8 cellular contexts compared by ENCODE assay signal in the genomic region with DNA sequence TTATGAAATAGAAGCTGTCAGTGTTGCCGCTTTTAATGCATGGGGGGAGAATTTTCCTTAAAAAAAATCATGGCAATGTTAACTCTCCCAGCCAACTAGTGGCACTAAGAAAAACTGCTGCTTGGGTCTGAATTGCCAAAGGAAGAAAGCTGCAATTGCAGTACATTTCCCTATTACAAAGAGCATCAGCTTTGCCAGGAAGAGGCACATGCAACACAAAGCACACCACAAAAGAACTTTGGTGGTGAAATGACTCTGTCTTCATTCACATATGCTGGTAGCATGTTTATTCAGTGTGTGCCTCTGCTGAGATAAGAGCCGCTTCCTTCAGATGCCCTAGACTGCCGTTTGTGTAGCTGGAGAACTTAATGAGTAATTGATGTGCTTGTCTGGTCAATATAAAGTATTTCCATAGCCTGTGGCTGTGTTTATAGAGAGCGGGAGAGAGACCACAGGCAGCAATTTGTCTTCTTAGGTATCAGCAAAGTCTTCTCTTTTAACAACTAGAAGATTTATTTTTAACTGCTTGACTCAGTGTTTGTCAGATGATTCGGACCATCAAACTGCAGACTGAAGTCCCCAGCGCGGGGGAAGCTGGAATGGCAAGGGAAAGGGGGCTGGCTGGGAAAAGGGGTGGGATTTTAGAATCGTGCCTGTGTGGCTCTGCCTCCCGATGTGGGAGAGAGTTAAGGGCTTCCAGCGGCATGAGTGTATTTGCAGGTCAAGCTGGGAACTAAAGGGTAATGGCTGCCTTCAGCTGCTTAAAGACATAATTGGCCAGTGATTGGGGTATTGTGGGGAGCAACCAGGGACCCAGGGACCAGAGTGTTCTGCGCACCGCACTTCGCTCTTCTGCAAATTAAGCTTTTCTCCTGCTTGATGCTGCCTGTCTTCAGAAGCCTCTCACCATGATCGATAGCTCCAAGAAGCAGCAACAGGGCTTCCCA.
DNase-seq lines count a peak whose midpoint lies in the region; ATAC-seq and TF ChIP-seq lines count a peak whose summit lies in the region.

No MANE protein-coding gene starts in this region.

- H3K27ac Mint-ChIP-seq in activated CD8-positive, alpha-beta memory T cell treated with anti-CD3 and anti-CD28 coated beads, Interleukin-2, amount 10 ng/mL, durations not matched to agents 7 days and 5 days = peak overlapping the region; percentile 5

- CTCF ChIA-PET in activated CD8-positive, alpha-beta memory T cell treated with anti-CD3 and anti-CD28 coated beads, Interleukin-2, amount 10 ng/mL, durations not matched to agents 7 days and 5 days (lab: Charles Lee) = interaction anchor here (1.7 kb wide), 1 partner anchor 16 kb away, joined by 4 read pairs; no protein-coding TSS in a partner anchor

- peak overlapping the region; percentile 4 to 73 (median 57) for H3K27ac ChIP-seq in Peyer's patch
- H3K27ac ChIP-seq in uterus = peak overlapping the region; percentile 56 to 82

- intact Hi-C loops in mucosa of descending colon (cut with DNase I, micrococcal nuclease) = no loop called here
- intact Hi-C loops in uterus (cut with DNase I; ENCODE audit: low total_unique reads) = no loop called here

- TF ChIP-seq POLR2A in Peyer's patch (IDR thresholded peaks at IDR 0.05) = no peak
- no peak for TF ChIP-seq POLR2A in uterus (IDR thresholded peaks at IDR 0.05)

- TF ChIP-seq CTCF in Peyer's patch (IDR thresholded peaks at IDR 0.05) (peak in 5 of 6 experiments; percentile 18 to 41 (median 40)), epithelial cell of proximal tubule (conservative IDR thresholded peaks at IDR 0.05; ENCODE audit: low read depth, low read length) (peak; percentile 62), mucosa of descending colon (IDR thresholded peaks at IDR 0.05) (no peak), uterus (IDR thresholded peaks at IDR 0.05) (peak; percentile 32 to 65 (median 38))

- H3K9me3 ChIP-seq in Peyer's patch (no peaks in the 10 kb centered on the region), mucosa of descending colon (no peaks in the 10 kb centered on the region), uterus (no peaks in the 10 kb centered on the region)

- H3K4me1 ChIP-seq in Peyer's patch (no peaks in the 10 kb centered on the region), mucosa of descending colon (ENCODE audit: low read depth) (no peaks in the 10 kb centered on the region), uterus (no peaks in the 10 kb centered on the region)

- ATAC-seq in activated CD8-positive, alpha-beta memory T cell treated with anti-CD3 and anti-CD28 coated beads, Interleukin-2, amount 10 ng/mL, durations not matched to agents 7 days and 5 days = peak; percentile 74
- peak; percentile 32 for ATAC-seq in mucosa of descending colon
- no peak for ATAC-seq in HG03025 (IDR thresholded peaks at IDR 0.05; ENCODE audit: low FRiP score, unreplicated experiment)

- H3K9me3 Mint-ChIP-seq in activated CD8-positive, alpha-beta memory T cell treated with anti-CD3 and anti-CD28 coated beads, Interleukin-2, amount 10 ng/mL, durations not matched to agents 7 days and 5 days (ENCODE audit: low read depth) = no peaks in the 10 kb centered on the region

- no peaks in the 10 kb centered on the region for H3K36me3 ChIP-seq in Peyer's patch
- H3K36me3 ChIP-seq in mucosa of descending colon (ENCODE audit: low read depth) = no peaks in the 10 kb centered on the region
- no peaks in the 10 kb centered on the region for H3K36me3 ChIP-seq in uterus

- peaks cover 10% of the 10 kb centered on the region for H3K4me1 Mint-ChIP-seq in activated CD8-positive, alpha-beta memory T cell treated with anti-CD3 and anti-CD28 coated beads, Interleukin-2, amount 10 ng/mL, durations not matched to agents 7 days and 5 days

- H3K27me3 ChIP-seq in Peyer's patch (no peaks in the 10 kb centered on the region), uterus (no peaks in the 10 kb centered on the region)

- no peak for DNase-seq in activated CD8-positive, alpha-beta memory T cell treated with anti-CD3 and anti-CD28 coated beads, Interleukin-2, amount 10 ng/mL, durations not matched to agents 7 days and 5 days
- no peak for DNase-seq in activated CD8-positive, alpha-beta memory T cell treated with anti-CD3 and anti-CD28 coated beads, Interleukin-2, amount 50 U/mL, for 4 hours
- no peak for DNase-seq in Peyer's patch
- DNase-seq in epithelial cell of proximal tubule (ENCODE audit: low read depth) = no peak
- no peak for DNase-seq in mucosa of descending colon
- DNase-seq in uterus = peak; percentile 30 to 51
- no peak for DNase-seq in NCI-H524 treated with DMSO at 0.1 percent for 48 hours (lab: John Stamatoyannopoulos, UW)

- no peak overlapping the region for H3K4me3 Mint-ChIP-seq in activated CD8-positive, alpha-beta memory T cell treated with anti-CD3 and anti-CD28 coated beads, Interleukin-2, amount 10 ng/mL, durations not matched to agents 7 days and 5 days

- H3K4me3 ChIP-seq in Peyer's patch = peak overlapping the region in 3 of 4 donors; percentile 4 to 28 (median 26)
- H3K4me3 ChIP-seq in epithelial cell of proximal tubule (ENCODE audit: low read depth, low read length) = peak overlapping the region; percentile 29
- H3K4me3 ChIP-seq in mucosa of descending colon = no peak overlapping the region
- peak overlapping the region; percentile 22 to 24 for H3K4me3 ChIP-seq in uterus

- no peaks in the 10 kb centered on the region for H3K36me3 Mint-ChIP-seq in activated CD8-positive, alpha-beta memory T cell treated with anti-CD3 and anti-CD28 coated beads, Interleukin-2, amount 10 ng/mL, durations not matched to agents 7 days and 5 days

- no peaks in the 10 kb centered on the region for H3K27me3 Mint-ChIP-seq in activated CD8-positive, alpha-beta memory T cell treated with anti-CD3 and anti-CD28 coated beads, Interleukin-2, amount 10 ng/mL, durations not matched to agents 7 days and 5 days

Comparison
In these comparisons a context has a peak if more than half of its experiments do, and no peak if none do; other contexts are left out.
1. DNase-seq: peak in uterus (2 of 2); none in activated CD8-positive, alpha-beta memory T cell treated with anti-CD3 and anti-CD28 coated beads, Interleukin-2, amount 10 ng/mL, durations not matched to agents 7 days and 5 days (single experiment), activated CD8-positive, alpha-beta memory T cell treated with anti-CD3 and anti-CD28 coated beads, Interleukin-2, amount 50 U/mL, for 4 hours (single experiment), Peyer's patch (0 of 3), epithelial cell of proximal tubule (single experiment), mucosa of descending colon (0 of 3) and NCI-H524 treated with DMSO at 0.1 percent for 48 hours (single experiment).